9 cellular contexts compared by ENCODE assay signal in the genomic region with DNA sequence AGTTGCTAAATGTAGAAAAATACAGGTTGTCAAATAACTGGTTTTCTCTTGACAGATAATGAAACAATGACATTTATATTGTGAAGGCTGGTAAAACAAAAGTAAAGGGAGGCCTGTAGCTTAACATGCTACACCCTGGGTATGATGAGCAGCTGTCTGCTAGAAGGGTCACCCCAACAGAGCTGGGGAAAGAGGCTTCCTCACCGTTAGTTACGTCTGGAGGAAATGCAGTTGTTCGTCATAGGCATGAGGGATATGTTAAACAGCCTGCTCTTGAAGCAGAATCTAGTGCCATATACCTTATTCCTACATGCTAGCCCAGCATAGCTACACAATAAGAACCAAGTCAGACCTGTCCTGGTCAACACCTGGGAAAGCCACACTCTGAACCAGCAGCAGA. TPM values are rescaled to one million over a fixed set of nuclear protein-coding genes. Genes with fewer than 3 reads are reported as not detected.
DNase-seq lines count a peak whose midpoint lies in the region; ATAC-seq, FAIRE-seq and TF ChIP-seq lines count a peak whose summit lies in the region.
"Had no signal": no experiment of that assay in that cellular context is flagged by ENCODE, and none has a peak within 500 bp of the region (broad histone marks: within the 10 kb centered on the region; RNA-seq: fewer than 3 reads in every experiment).

No MANE protein-coding gene starts in this region.

- intact Hi-C loops in heart right ventricle (cut with DNase I), result loop anchor here in 1 of 10 donors (5.0 kb wide), 1 partner anchor 49 kb away; the partner anchor contains the start of gene LPIN2

- peaks cover 89% of the 10 kb centered on the region for H3K4me1 Mint-ChIP-seq in activated naive CD4-positive, alpha-beta T cell treated with anti-CD3 and anti-CD28 coated beads, Interleukin-2, amount 50 U/mL, for 24 hours
- H3K4me1 Mint-ChIP-seq in neural progenitor cell (peaks cover 35% of the 10 kb centered on the region), HFFc6 (ENCODE audit: low read depth) (peaks cover 44% of the 10 kb centered on the region)

- H3K9me3 ChIP-seq in neural progenitor cell (ENCODE audit: low read depth) (no peaks in the 10 kb centered on the region), heart right ventricle (no peaks in the 10 kb centered on the region)

- no peak for TF ChIP-seq CTCF in neural progenitor cell (IDR thresholded peaks at IDR 0.05)
- TF ChIP-seq CTCF in HFFc6 (IDR thresholded peaks at IDR 0.05), result no peak
- no peak for TF ChIP-seq CTCF in heart right ventricle (IDR thresholded peaks at IDR 0.05)

- ATAC-seq in heart right ventricle, result no peak
- no peak for ATAC-seq in HG02763 (IDR thresholded peaks at IDR 0.05; ENCODE audit: unreplicated experiment)

- peak overlapping the region; percentile 84 for H3K4me3 Mint-ChIP-seq in activated naive CD4-positive, alpha-beta T cell treated with anti-CD3 and anti-CD28 coated beads, Interleukin-2, amount 50 U/mL, for 24 hours
- H3K4me3 Mint-ChIP-seq in neural progenitor cell, result no peak overlapping the region
- H3K4me3 Mint-ChIP-seq in HFFc6, result no peak overlapping the region

- no peak for TF ChIP-seq POLR2A in GM12892 (IDR thresholded peaks at IDR 0.05; ENCODE audit: low read depth, low read length)

- 82 to 84% methylated on average over 3 of the region's 3 CpGs for WGBS in heart right ventricle, 2 donors

- H3K27me3 Mint-ChIP-seq in activated naive CD4-positive, alpha-beta T cell treated with anti-CD3 and anti-CD28 coated beads, Interleukin-2, amount 50 U/mL, for 24 hours, result no peaks in the 10 kb centered on the region
- H3K27me3 Mint-ChIP-seq in neural progenitor cell (ENCODE audit: insufficient read depth, low read depth) (no peaks in the 10 kb centered on the region), HFFc6 (ENCODE audit: insufficient read depth) (no peaks in the 10 kb centered on the region; the same call in 1 of the 2 replicates)

- no peaks in the 10 kb centered on the region for H3F3A ChIP-seq in neural progenitor cell (ENCODE audit: low read depth)

- H3K27ac Mint-ChIP-seq in activated naive CD4-positive, alpha-beta T cell treated with anti-CD3 and anti-CD28 coated beads, Interleukin-2, amount 50 U/mL, for 24 hours, result peak overlapping the region; percentile 98
- H3K27ac Mint-ChIP-seq in neural progenitor cell, result peak overlapping the region; percentile 2
- H3K27ac Mint-ChIP-seq in HFFc6, result no peak overlapping the region

- no peak overlapping the region for H3K4me2 ChIP-seq in neural progenitor cell

- FAIRE-seq in GM12892 (lab: Jason Lieb, UNC), result peak; percentile 86
- FAIRE-seq: RCC 7860 had no signal

- peaks cover 7% of the 10 kb centered on the region for H4K20me1 ChIP-seq in neural progenitor cell (ENCODE audit: low read depth)

- H3K36me3 Mint-ChIP-seq in activated naive CD4-positive, alpha-beta T cell treated with anti-CD3 and anti-CD28 coated beads, Interleukin-2, amount 50 U/mL, for 24 hours, result peaks cover 10% of the 10 kb centered on the region
- H3K36me3 Mint-ChIP-seq in neural progenitor cell (peaks cover 12% of the 10 kb centered on the region), HFFc6 (ENCODE audit: low read depth) (no peaks in the 10 kb centered on the region)

- H3K9me3 Mint-ChIP-seq in activated naive CD4-positive, alpha-beta T cell treated with anti-CD3 and anti-CD28 coated beads, Interleukin-2, amount 50 U/mL, for 24 hours, result peaks cover 4% of the 10 kb centered on the region
- H3K9me3 Mint-ChIP-seq in neural progenitor cell, result no peaks in the 10 kb centered on the region
- H3K9me3 Mint-ChIP-seq in HFFc6, result no peaks in the 10 kb centered on the region

- H3K79me2 ChIP-seq in neural progenitor cell (ENCODE audit: low read depth), result peaks cover 48% of the 10 kb centered on the region

- no peak overlapping the region for H3K4me3 ChIP-seq in neural progenitor cell
- no peak overlapping the region for H3K4me3 ChIP-seq in heart right ventricle

- DNase-seq in GM12892 (ENCODE audit: insufficient read length) (no peak), T follicular helper cell (ENCODE audit: low read depth) (peak; percentile 61), neural progenitor cell (ENCODE audit: low spot score) (no peak), HFFc6 (no peak), DMS79 treated with DMSO at 0.1 percent for 48 hours (lab: John Stamatoyannopoulos, UW) (no peak), heart right ventricle (no peak)

- peaks cover 9% of the 10 kb centered on the region for H3K4me1 ChIP-seq in neural progenitor cell
- peaks cover 5 to 78% (median 34%) of the 10 kb centered on the region in 9 donors for H3K4me1 ChIP-seq in heart right ventricle

- H3K27me3 ChIP-seq in neural progenitor cell (no peaks in the 10 kb centered on the region), heart right ventricle (no peaks in the 10 kb centered on the region)

- H3K27ac ChIP-seq in neural progenitor cell (no peak overlapping the region), heart right ventricle (peak overlapping the region in 1 of 10 donors; percentile 88)

- no peaks in the 10 kb centered on the region for H3K36me3 ChIP-seq in neural progenitor cell
- H3K36me3 ChIP-seq in heart right ventricle, result no peaks in the 10 kb centered on the region

- no peak overlapping the region for H3K9ac ChIP-seq in neural progenitor cell

- H2AFZ ChIP-seq in neural progenitor cell (replicated peaks), result no peak overlapping the region

RNA-seq across cellular contexts. Expression of gene LPIN2, which starts 49.9 kb away (rescaled TPM):
- polyA plus RNA-seq in GM12892 (2012; ENCODE audit: missing spikeins), result 14.6 TPM
- total RNA-seq in neural progenitor cell (ENCODE audit: low replicate concordance) (32.1 and 35.5 TPM in 2 replicates), heart right ventricle (10 to 100 TPM in 4 of 10 donors, 1 to 10 TPM in 6; 6.8 to 15.9 (median 8.2) TPM)
- 10 to 100 TPM; 24.6 to 27.7 (median 26.3) TPM for total RNA-seq in HFFc6 (2021; fragmentation: NEBNext Ultra II Directional; extraction: Animal tissue kit (Norgen Biotek cat#: 25700))
- polyA plus RNA-seq in heart right ventricle, result 1 to 10 TPM; 1.9 to 5.0 TPM
